17 cellular contexts compared by ENCODE assay signal in genomic region chr2:15983496-15983895, GRCh38. TPM values are rescaled to one million over a fixed set of nuclear protein-coding genes. Genes with fewer than 3 reads are reported as not detected.
DNase-seq lines count a peak whose midpoint lies in the region; ATAC-seq and TF ChIP-seq lines count a peak whose summit lies in the region.
"Had no signal": no experiment of that assay in that cellular context is flagged by ENCODE, and none has a peak within 500 bp of the region (broad histone marks: within the 10 kb centered on the region; RNA-seq: fewer than 3 reads in every experiment).

No MANE protein-coding gene starts in this region.

- H3K27ac Mint-ChIP-seq in glutamatergic neuron (ENCODE audit: unreplicated experiment): peak overlapping the region; percentile 92
- no peak overlapping the region for H3K27ac Mint-ChIP-seq in activated CD8-positive, alpha-beta memory T cell treated with anti-CD3 and anti-CD28 coated beads, Interleukin-2, amount 10 ng/mL, durations not matched to agents 7 days and 5 days
- H3K27ac Mint-ChIP-seq: B cell had no signal

- peak; percentile 70 for DNase-seq in cardiac septum (ENCODE audit: low spot score)
- no peak for DNase-seq in Right ventricle myocardium inferior (ENCODE audit: missing footprints)
- DNase-seq in glutamatergic neuron: peak; percentile 34
- DNase-seq in substantia nigra (lab: John Stamatoyannopoulos, UW): peak in 4 of 49 donors; percentile 1 to 20 (median 11)
- DNase-seq in activated T-cell treated with anti-CD3 and anti-CD28 coated beads, Interleukin-2, amount 50 U/mL, for 48 hours: no peak
- DNase-seq in activated CD8-positive, alpha-beta memory T cell treated with anti-CD3 and anti-CD28 coated beads, Interleukin-2, amount 10 ng/mL, durations not matched to agents 7 days and 5 days: no peak
- DNase-seq: 8988T; CD4-positive, alpha-beta memory T cell; DMS153; GDM1; Right ventricle myocardium superior had no signal

- peaks cover 24% of the 10 kb centered on the region for H3K4me1 Mint-ChIP-seq in glutamatergic neuron (ENCODE audit: low read depth, unreplicated experiment)
- no peaks in the 10 kb centered on the region for H3K4me1 Mint-ChIP-seq in activated CD8-positive, alpha-beta memory T cell treated with anti-CD3 and anti-CD28 coated beads, Interleukin-2, amount 10 ng/mL, durations not matched to agents 7 days and 5 days
- H3K4me1 Mint-ChIP-seq: B cell; CD4-positive, alpha-beta memory T cell had no signal

- H3K9me3 Mint-ChIP-seq in glutamatergic neuron (ENCODE audit: unreplicated experiment): peaks cover 4% of the 10 kb centered on the region
- H3K9me3 Mint-ChIP-seq in activated CD8-positive, alpha-beta memory T cell treated with anti-CD3 and anti-CD28 coated beads, Interleukin-2, amount 10 ng/mL, durations not matched to agents 7 days and 5 days (ENCODE audit: low read depth): no peaks in the 10 kb centered on the region

- intact Hi-C loops in cardiac septum (cut with DNase I): no loop called here
- intact Hi-C loops in Right ventricle myocardium inferior (cut with DNase I): no loop called here

- CTCF ChIA-PET in activated CD8-positive, alpha-beta memory T cell treated with anti-CD3 and anti-CD28 coated beads, Interleukin-2, amount 10 ng/mL, durations not matched to agents 7 days and 5 days (lab: Charles Lee): no interaction called here

- H3K27ac ChIP-seq in angular gyrus (ENCODE audit: low read depth, low read length) (peak overlapping the region; percentile 90), substantia nigra (ENCODE audit: low read depth, low read length, poor library complexity, severe bottlenecking) (peak overlapping the region; percentile 91)
- H3K27ac ChIP-seq: SK-N-MC had no signal

- H3K4me3 Mint-ChIP-seq in glutamatergic neuron (ENCODE audit: unreplicated experiment): no peak overlapping the region
- no peak overlapping the region for H3K4me3 Mint-ChIP-seq in activated CD8-positive, alpha-beta memory T cell treated with anti-CD3 and anti-CD28 coated beads, Interleukin-2, amount 10 ng/mL, durations not matched to agents 7 days and 5 days
- H3K4me3 Mint-ChIP-seq: B cell; CD4-positive, alpha-beta memory T cell had no signal

- ATAC-seq in Right ventricle myocardium inferior (no peak), HG03439 (IDR thresholded peaks at IDR 0.05; ENCODE audit: unreplicated experiment) (no peak)
- no peak for ATAC-seq in activated CD8-positive, alpha-beta memory T cell treated with anti-CD3 and anti-CD28 coated beads, Interleukin-2, amount 10 ng/mL, durations not matched to agents 7 days and 5 days

- H3K27me3 Mint-ChIP-seq in glutamatergic neuron (ENCODE audit: unreplicated experiment): no peaks in the 10 kb centered on the region
- H3K27me3 Mint-ChIP-seq in activated CD8-positive, alpha-beta memory T cell treated with anti-CD3 and anti-CD28 coated beads, Interleukin-2, amount 10 ng/mL, durations not matched to agents 7 days and 5 days: no peaks in the 10 kb centered on the region
- H3K27me3 Mint-ChIP-seq: CD4-positive, alpha-beta memory T cell had no signal

- no peak for TF ChIP-seq CTCF in glutamatergic neuron (IDR thresholded peaks at IDR 0.05; ENCODE audit: partially characterized antibody, unreplicated experiment)

- no peaks in the 10 kb centered on the region for H3K36me3 Mint-ChIP-seq in glutamatergic neuron (ENCODE audit: unreplicated experiment)
- H3K36me3 Mint-ChIP-seq in activated CD8-positive, alpha-beta memory T cell treated with anti-CD3 and anti-CD28 coated beads, Interleukin-2, amount 10 ng/mL, durations not matched to agents 7 days and 5 days: no peaks in the 10 kb centered on the region
- H3K36me3 Mint-ChIP-seq: CD4-positive, alpha-beta memory T cell had no signal

RNA-seq across cellular contexts. Expression of gene MYCN, which starts 43.1 kb away (rescaled TPM):
- total RNA-seq in cardiac septum (0.43 TPM), Right ventricle myocardium inferior (0.54 TPM), glutamatergic neuron (ENCODE audit: unreplicated experiment) (43.8 TPM)
- not detected for total RNA-seq in activated CD8-positive, alpha-beta memory T cell treated with anti-CD3 and anti-CD28 coated beads, Interleukin-2, amount 10 ng/mL, durations not matched to agents 7 days and 5 days
- total RNA-seq: B cell, LHCN-M2, OCI-LY7 had no signal

Comparison
In these comparisons a context has a peak if more than half of its experiments do, and no peak if none do; other contexts are left out.
1. DNase-seq: peak in cardiac septum (single experiment) and glutamatergic neuron (single experiment); none in Right ventricle myocardium inferior (single experiment), activated T-cell treated with anti-CD3 and anti-CD28 coated beads, Interleukin-2, amount 50 U/mL, for 48 hours (0 of 2) and activated CD8-positive, alpha-beta memory T cell treated with anti-CD3 and anti-CD28 coated beads, Interleukin-2, amount 10 ng/mL, durations not matched to agents 7 days and 5 days (single experiment).
2. RNA of gene MYCN, which starts 43.1 kb away (total RNA-seq): 43.8 TPM in glutamatergic neuron (single experiment); 0.54 TPM in Right ventricle myocardium inferior (single experiment), 0.43 TPM in cardiac septum (single experiment) and not detected in activated CD8-positive, alpha-beta memory T cell treated with anti-CD3 and anti-CD28 coated beads, Interleukin-2, amount 10 ng/mL, durations not matched to agents 7 days and 5 days; every median in the first group is over 10 times any median in the second.